Comparison of ENCODE assay signal across 1 cellular context in genomic region chr11:95705485-95706124, GRCh38.
TF ChIP-seq lines count a peak whose summit lies in the region.

No MANE protein-coding gene starts in this region.

TF ChIP-seq in H1, 55 proteins besides CTCF, POLR2A, EP300 and RAD21 (continued from another document):
- TF ChIP-seq CREB1 (IDR thresholded peaks at IDR 0.05) (0 out of 2 replicates have a peak, but pooled peaks have one; percentile 20), GTF2F1 (IDR thresholded peaks at IDR 0.05; ENCODE audit: borderline replicate concordance, low read depth, low read length) (no peak), SRF (IDR thresholded peaks at IDR 0.05; ENCODE audit: low read depth, low read length) (0 out of 2 replicates have a peak, but pooled peaks have one; percentile 20), MAX (IDR thresholded peaks at IDR 0.05) (peak; percentile 23; the same call in 1 of the 2 replicates)
